Comparison of ENCODE assay signal across 1 cellular context in genomic region chr2:9639000-9639602, GRCh38.
TF ChIP-seq lines count a peak whose summit lies in the region.

No MANE protein-coding gene starts in this region.

TF ChIP-seq in GM23338, 12 proteins besides CTCF, POLR2A, EP300 and RAD21 (continued from another document):
- TF ChIP-seq ZNF462 (CRISPR knock-in tag; IDR thresholded peaks at IDR 0.05) (no peak), CREB1 (CRISPR knock-in tag; IDR thresholded peaks at IDR 0.05; ENCODE audit: low read depth) (no peak), STAT1 (IDR thresholded peaks at IDR 0.05; ENCODE audit: unreplicated experiment) (no peak)
